Comparison of ENCODE assay signal across 1 cellular context in the genomic region with DNA sequence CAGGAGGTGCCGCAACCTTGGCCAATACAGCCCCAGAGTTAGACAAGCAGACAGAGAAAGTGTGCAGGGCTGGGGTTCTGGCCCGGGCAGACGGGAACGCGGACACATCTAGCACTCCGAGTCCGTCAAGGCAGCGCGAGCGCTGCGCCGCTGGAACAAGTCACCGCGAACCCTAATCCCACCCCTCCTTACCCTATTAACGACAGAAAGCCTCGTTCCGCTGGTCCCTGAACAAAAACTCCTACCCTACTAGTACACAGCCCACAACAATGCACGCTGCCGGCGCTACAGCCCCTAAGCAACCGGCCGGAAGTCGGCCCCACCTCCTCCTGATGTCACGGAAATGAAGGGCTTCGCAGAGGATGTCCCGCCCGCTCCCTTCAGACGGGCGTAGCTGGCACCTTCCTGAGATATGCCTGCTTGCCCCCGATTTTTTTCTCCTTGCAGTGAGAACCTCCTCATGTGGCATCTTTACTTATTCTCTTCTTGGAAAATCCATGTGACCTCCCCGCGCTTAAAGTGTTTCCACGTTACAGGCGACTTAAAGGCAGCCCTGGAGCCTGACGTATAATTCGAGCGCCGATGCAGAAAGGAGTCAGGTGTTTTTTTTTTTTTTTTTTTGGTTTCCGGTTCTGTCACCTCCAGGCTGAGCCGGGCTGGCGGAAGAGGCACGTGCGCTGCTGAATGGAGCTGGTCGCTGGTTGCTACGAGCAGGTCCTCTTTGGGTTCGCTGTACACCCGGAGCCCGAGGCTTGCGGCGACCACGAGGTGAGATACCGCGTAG.
A peak's percentile ranks its signal among the peaks of the same experiment; 100 is the strongest.
TF ChIP-seq lines count a peak whose summit lies in the region.

A gene (minus strand): TSS at position 315 of the 784 bp plus-strand sequence. CDS start 7,066 bp downstream, outside the sequence.
A gene with protein sequence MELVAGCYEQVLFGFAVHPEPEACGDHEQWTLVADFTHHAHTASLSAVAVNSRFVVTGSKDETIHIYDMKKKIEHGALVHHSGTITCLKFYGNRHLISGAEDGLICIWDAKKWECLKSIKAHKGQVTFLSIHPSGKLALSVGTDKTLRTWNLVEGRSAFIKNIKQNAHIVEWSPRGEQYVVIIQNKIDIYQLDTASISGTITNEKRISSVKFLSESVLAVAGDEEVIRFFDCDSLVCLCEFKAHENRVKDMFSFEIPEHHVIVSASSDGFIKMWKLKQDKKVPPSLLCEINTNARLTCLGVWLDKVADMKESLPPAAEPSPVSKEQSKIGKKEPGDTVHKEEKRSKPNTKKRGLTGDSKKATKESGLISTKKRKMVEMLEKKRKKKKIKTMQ (plus strand): TSS at position 671 of the 784 bp plus-strand sequence. CDS start 14 bp downstream, at position 685.

TF ChIP-seq in K562, 482 proteins besides CTCF, POLR2A, EP300 and RAD21 (continued from another document and continues in another):
- TF ChIP-seq, protein P1, sequence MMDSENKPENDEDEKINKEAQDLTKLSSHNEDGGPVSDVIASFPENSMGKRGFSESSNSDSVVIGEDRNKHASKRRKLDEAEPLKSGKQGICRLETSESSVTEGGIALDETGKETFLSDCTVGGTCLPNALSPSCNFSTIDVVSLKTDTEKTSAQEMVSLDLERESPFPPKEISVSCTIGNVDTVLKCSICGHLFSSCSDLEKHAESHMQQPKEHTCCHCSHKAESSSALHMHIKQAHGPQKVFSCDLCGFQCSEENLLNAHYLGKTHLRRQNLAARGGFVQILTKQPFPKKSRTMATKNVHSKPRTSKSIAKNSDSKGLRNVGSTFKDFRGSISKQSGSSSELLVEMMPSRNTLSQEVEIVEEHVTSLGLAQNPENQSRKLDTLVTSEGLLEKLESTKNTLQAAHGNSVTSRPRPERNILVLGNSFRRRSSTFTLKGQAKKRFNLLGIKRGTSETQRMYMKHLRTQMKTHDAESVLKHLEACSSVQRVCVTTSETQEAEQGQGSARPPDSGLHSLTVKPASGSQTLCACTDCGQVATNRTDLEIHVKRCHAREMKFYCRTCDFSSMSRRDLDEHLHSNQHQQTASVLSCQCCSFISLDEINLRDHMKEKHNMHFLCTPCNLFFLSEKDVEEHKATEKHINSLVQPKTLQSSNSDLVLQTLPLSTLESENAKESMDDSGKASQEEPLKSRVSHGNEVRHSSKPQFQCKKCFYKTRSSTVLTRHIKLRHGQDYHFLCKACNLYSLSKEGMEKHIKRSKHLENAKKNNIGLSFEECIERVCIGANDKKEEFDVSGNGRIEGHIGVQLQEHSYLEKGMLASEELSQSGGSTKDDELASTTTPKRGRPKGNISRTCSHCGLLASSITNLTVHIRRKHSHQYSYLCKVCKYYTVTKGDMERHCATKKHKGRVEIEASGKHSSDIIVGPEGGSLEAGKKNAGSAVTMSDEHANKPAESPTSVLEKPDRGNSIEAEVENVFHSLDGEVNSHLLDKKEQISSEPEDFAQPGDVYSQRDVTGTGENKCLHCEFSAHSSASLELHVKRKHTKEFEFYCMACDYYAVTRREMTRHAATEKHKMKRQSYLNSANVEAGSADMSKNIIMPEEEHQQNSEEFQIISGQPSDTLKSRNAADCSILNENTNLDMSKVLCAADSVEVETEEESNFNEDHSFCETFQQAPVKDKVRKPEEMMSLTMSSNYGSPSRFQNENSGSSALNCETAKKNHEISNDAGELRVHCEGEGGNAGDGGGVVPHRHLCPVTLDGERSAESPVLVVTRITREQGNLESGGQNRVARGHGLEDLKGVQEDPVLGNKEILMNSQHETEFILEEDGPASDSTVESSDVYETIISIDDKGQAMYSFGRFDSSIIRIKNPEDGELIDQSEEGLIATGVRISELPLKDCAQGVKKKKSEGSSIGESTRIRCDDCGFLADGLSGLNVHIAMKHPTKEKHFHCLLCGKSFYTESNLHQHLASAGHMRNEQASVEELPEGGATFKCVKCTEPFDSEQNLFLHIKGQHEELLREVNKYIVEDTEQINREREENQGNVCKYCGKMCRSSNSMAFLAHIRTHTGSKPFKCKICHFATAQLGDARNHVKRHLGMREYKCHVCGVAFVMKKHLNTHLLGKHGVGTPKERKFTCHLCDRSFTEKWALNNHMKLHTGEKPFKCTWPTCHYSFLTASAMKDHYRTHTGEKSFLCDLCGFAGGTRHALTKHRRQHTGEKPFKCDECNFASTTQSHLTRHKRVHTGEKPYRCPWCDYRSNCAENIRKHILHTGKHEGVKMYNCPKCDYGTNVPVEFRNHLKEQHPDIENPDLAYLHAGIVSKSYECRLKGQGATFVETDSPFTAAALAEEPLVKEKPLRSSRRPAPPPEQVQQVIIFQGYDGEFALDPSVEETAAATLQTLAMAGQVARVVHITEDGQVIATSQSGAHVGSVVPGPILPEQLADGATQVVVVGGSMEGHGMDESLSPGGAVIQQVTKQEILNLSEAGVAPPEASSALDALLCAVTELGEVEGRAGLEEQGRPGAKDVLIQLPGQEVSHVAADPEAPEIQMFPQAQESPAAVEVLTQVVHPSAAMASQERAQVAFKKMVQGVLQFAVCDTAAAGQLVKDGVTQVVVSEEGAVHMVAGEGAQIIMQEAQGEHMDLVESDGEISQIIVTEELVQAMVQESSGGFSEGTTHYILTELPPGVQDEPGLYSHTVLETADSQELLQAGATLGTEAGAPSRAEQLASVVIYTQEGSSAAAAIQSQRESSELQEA (IDR thresholded peaks at IDR 0.05; ENCODE audit: low read depth): no peak
- TF ChIP-seq ATF1 (CRISPR knock-in tag; IDR thresholded peaks at IDR 0.05) (peak; percentile 94), ATF1 (tag; IDR thresholded peaks at IDR 0.05) (peak; percentile 100), KDM2B (CRISPR knock-in tag; IDR thresholded peaks at IDR 0.05) (no peak), NR1H2 (CRISPR knock-in tag; IDR thresholded peaks at IDR 0.05) (peak; percentile 77; the same call in 1 of the 2 replicates), ZNF668 (CRISPR knock-in tag; IDR thresholded peaks at IDR 0.05) (no peak), RBM22 (IDR thresholded peaks at IDR 0.05; ENCODE audit: low read depth, low read length, poor library complexity, severe bottlenecking) (no peak), POLR2AphosphoS2 (IDR thresholded peaks at IDR 0.05; ENCODE audit: low read length) (peak; percentile 82; the same call in 1 of the 2 replicates), RFX1 (IDR thresholded peaks at IDR 0.05) (peak; percentile 62), NCOA2 (IDR thresholded peaks at IDR 0.05; ENCODE audit: partially characterized antibody in 2 of 2) (peak; percentile 50 to 99), MEIS2 (IDR thresholded peaks at IDR 0.05; ENCODE audit: partially characterized antibody) (peak; percentile 61), SNIP1 (IDR thresholded peaks at IDR 0.05; ENCODE audit: low read depth) (peak; percentile 54; the same call in 1 of the 2 replicates), PHF20 (IDR thresholded peaks at IDR 0.05; ENCODE audit: partially characterized antibody) (peak; percentile 97), SPI1 (IDR thresholded peaks at IDR 0.05; ENCODE audit: borderline replicate concordance, low read depth, low read length) (0 out of 2 replicates have a peak, but pooled peaks have one; percentile 16), XRCC3 (IDR thresholded peaks at IDR 0.05) (no peak), HLTF (IDR thresholded peaks at IDR 0.05) (0 out of 2 replicates have a peak, but pooled peaks have one; percentile 50), ZNF408 (CRISPR knock-in tag; IDR thresholded peaks at IDR 0.05; ENCODE audit: low read depth) (no peak), NCOR1 (IDR thresholded peaks at IDR 0.05) (peak; percentile 58), SOX6 (IDR thresholded peaks at IDR 0.05) (peak; percentile 70), EP400 (IDR thresholded peaks at IDR 0.05) (peak; percentile 99), C11orf30 (IDR thresholded peaks at IDR 0.05; ENCODE audit: low read depth) (peak; percentile 97), TAF7 (tag; IDR thresholded peaks at IDR 0.05) (peak; percentile 76), ZNF197 (CRISPR knock-in tag; IDR thresholded peaks at IDR 0.05; ENCODE audit: low read depth) (peak; percentile 79), ZNF830 (CRISPR knock-in tag; IDR thresholded peaks at IDR 0.05) (no peak), ZBED1 (IDR thresholded peaks at IDR 0.05) (no peak)
- TF ChIP-seq, protein P2, sequence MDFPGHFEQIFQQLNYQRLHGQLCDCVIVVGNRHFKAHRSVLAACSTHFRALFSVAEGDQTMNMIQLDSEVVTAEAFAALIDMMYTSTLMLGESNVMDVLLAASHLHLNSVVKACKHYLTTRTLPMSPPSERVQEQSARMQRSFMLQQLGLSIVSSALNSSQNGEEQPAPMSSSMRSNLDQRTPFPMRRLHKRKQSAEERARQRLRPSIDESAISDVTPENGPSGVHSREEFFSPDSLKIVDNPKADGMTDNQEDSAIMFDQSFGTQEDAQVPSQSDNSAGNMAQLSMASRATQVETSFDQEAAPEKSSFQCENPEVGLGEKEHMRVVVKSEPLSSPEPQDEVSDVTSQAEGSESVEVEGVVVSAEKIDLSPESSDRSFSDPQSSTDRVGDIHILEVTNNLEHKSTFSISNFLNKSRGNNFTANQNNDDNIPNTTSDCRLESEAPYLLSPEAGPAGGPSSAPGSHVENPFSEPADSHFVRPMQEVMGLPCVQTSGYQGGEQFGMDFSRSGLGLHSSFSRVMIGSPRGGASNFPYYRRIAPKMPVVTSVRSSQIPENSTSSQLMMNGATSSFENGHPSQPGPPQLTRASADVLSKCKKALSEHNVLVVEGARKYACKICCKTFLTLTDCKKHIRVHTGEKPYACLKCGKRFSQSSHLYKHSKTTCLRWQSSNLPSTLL (IDR thresholded peaks at IDR 0.05): no peak
- TF ChIP-seq, protein P3, sequence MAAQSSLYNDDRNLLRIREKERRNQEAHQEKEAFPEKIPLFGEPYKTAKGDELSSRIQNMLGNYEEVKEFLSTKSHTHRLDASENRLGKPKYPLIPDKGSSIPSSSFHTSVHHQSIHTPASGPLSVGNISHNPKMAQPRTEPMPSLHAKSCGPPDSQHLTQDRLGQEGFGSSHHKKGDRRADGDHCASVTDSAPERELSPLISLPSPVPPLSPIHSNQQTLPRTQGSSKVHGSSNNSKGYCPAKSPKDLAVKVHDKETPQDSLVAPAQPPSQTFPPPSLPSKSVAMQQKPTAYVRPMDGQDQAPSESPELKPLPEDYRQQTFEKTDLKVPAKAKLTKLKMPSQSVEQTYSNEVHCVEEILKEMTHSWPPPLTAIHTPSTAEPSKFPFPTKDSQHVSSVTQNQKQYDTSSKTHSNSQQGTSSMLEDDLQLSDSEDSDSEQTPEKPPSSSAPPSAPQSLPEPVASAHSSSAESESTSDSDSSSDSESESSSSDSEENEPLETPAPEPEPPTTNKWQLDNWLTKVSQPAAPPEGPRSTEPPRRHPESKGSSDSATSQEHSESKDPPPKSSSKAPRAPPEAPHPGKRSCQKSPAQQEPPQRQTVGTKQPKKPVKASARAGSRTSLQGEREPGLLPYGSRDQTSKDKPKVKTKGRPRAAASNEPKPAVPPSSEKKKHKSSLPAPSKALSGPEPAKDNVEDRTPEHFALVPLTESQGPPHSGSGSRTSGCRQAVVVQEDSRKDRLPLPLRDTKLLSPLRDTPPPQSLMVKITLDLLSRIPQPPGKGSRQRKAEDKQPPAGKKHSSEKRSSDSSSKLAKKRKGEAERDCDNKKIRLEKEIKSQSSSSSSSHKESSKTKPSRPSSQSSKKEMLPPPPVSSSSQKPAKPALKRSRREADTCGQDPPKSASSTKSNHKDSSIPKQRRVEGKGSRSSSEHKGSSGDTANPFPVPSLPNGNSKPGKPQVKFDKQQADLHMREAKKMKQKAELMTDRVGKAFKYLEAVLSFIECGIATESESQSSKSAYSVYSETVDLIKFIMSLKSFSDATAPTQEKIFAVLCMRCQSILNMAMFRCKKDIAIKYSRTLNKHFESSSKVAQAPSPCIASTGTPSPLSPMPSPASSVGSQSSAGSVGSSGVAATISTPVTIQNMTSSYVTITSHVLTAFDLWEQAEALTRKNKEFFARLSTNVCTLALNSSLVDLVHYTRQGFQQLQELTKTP (IDR thresholded peaks at IDR 0.05; ENCODE audit: low read depth in 1 of 2, partially characterized antibody in 2 of 2): peak in 1 of 2 experiments; percentile 92
- TF ChIP-seq, protein P4, sequence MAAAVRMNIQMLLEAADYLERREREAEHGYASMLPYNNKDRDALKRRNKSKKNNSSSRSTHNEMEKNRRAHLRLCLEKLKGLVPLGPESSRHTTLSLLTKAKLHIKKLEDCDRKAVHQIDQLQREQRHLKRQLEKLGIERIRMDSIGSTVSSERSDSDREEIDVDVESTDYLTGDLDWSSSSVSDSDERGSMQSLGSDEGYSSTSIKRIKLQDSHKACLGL (CRISPR knock-in tag; IDR thresholded peaks at IDR 0.05; ENCODE audit: borderline replicate concordance, poor library complexity, severe bottlenecking): peak; percentile 96
- TF ChIP-seq, protein P5, sequence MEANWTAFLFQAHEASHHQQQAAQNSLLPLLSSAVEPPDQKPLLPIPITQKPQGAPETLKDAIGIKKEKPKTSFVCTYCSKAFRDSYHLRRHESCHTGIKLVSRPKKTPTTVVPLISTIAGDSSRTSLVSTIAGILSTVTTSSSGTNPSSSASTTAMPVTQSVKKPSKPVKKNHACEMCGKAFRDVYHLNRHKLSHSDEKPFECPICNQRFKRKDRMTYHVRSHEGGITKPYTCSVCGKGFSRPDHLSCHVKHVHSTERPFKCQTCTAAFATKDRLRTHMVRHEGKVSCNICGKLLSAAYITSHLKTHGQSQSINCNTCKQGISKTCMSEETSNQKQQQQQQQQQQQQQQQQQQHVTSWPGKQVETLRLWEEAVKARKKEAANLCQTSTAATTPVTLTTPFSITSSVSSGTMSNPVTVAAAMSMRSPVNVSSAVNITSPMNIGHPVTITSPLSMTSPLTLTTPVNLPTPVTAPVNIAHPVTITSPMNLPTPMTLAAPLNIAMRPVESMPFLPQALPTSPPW (CRISPR knock-in tag; IDR thresholded peaks at IDR 0.05): peak; percentile 94
- TF ChIP-seq, protein P6, sequence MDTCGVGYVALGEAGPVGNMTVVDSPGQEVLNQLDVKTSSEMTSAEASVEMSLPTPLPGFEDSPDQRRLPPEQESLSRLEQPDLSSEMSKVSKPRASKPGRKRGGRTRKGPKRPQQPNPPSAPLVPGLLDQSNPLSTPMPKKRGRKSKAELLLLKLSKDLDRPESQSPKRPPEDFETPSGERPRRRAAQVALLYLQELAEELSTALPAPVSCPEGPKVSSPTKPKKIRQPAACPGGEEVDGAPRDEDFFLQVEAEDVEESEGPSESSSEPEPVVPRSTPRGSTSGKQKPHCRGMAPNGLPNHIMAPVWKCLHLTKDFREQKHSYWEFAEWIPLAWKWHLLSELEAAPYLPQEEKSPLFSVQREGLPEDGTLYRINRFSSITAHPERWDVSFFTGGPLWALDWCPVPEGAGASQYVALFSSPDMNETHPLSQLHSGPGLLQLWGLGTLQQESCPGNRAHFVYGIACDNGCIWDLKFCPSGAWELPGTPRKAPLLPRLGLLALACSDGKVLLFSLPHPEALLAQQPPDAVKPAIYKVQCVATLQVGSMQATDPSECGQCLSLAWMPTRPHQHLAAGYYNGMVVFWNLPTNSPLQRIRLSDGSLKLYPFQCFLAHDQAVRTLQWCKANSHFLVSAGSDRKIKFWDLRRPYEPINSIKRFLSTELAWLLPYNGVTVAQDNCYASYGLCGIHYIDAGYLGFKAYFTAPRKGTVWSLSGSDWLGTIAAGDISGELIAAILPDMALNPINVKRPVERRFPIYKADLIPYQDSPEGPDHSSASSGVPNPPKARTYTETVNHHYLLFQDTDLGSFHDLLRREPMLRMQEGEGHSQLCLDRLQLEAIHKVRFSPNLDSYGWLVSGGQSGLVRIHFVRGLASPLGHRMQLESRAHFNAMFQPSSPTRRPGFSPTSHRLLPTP (IDR thresholded peaks at IDR 0.05; ENCODE audit: borderline replicate concordance, extremely low read depth, insufficient read length): no peak
